Comparison of ENCODE assay signal across 24 cellular contexts in genomic region chr18:45111507-45111858, GRCh38.
"Had no signal": no experiment of that assay in that cellular context is flagged by ENCODE, and none has a peak within 500 bp of the region (broad histone marks: within the 10 kb centered on the region; RNA-seq: fewer than 3 reads in every experiment).

No MANE protein-coding gene starts in this region.

- H3K4me3 Mint-ChIP-seq: activated naive CD8-positive, alpha-beta T cell; brain; natural killer cell treated with Interleukin-12 subunit alpha and Interleukin-12 subunit beta and Interleukin-15 and Interleukin-18, amount 100 ng/mL, for 72 hours; stimulated activated memory B cell treated with anti-CD40 and anti-IgM and Interleukin-4, amounts not matched to agents 10 μg/mL and 1 μg/mL and 100 μg/mL, for 72 hours; stimulated activated naive CD8-positive, alpha-beta T cell treated with anti-CD3 and anti-CD28 coated beads, Interleukin-15, amount 100 ng/mL, for 72 hours; T-helper 17 cell had no signal

- H3K36me3 ChIP-seq: adrenal gland, right lobe of liver, tibial artery, WERI-Rb-1 had no signal

- H3K36me3 Mint-ChIP-seq: activated naive CD8-positive, alpha-beta T cell; brain; natural killer cell treated with Interleukin-12 subunit alpha and Interleukin-12 subunit beta and Interleukin-15 and Interleukin-18, amount 100 ng/mL, for 72 hours; stimulated activated memory B cell treated with anti-CD40 and anti-IgM and Interleukin-4, amounts not matched to agents 10 μg/mL and 1 μg/mL and 100 μg/mL, for 72 hours had no signal

- DNase-seq: activated CD4-positive, alpha-beta T cell treated with anti-CD3 and anti-CD28 coated beads for 48 hours; activated CD4-positive, alpha-beta T cell treated with anti-CD3 and anti-CD28 coated beads, Interleukin-2, amount 50 U/mL, for 48 hours; activated CD8-positive, alpha-beta memory T cell treated with anti-CD3 and anti-CD28 coated beads for 24 hours; activated effector memory CD4-positive, alpha-beta T cell treated with Interleukin-2 at 50 U/mL for 16 hours; activated naive CD4-positive, alpha-beta T cell treated with Interleukin-2 at 50 U/mL for 16 hours; adrenal gland; aorta; caudate nucleus; mammary epithelial cell; right lobe of liver; small intestine; stimulated activated CD4-positive, alpha-beta T cell treated with anti-CD3 and anti-CD28 coated beads, Interleukin-1b, Interleukin-23, amount 100 ng/mL, for 48 hours; stimulated activated CD4-positive, alpha-beta T cell treated with anti-CD3 and anti-CD28 coated beads, Interleukin-4, amount 100 ng/mL, for 4 hours; stimulated activated CD8-positive, alpha-beta memory T cell treated with anti-CD3 and anti-CD28 coated beads, Interleukin-4, amount 100 ng/mL, for 48 hours; stimulated activated naive CD8-positive, alpha-beta T cell treated with anti-CD3 and anti-CD28 coated beads, Interleukin-15, amount 100 ng/mL, for 72 hours; T-helper 17 cell; T1000; WERI-Rb-1 had no signal

- H3K27me3 ChIP-seq: adrenal gland, right lobe of liver, tibial artery had no signal

- H3K9me3 ChIP-seq: adrenal gland, right lobe of liver, tibial artery had no signal

- H3K4me1 ChIP-seq: adrenal gland, right lobe of liver had no signal

- H3K27ac Mint-ChIP-seq: activated naive CD8-positive, alpha-beta T cell; natural killer cell treated with Interleukin-12 subunit alpha and Interleukin-12 subunit beta and Interleukin-15 and Interleukin-18, amount 100 ng/mL, for 72 hours; stimulated activated memory B cell treated with anti-CD40 and anti-IgM and Interleukin-4, amounts not matched to agents 10 μg/mL and 1 μg/mL and 100 μg/mL, for 72 hours; stimulated activated naive CD8-positive, alpha-beta T cell treated with anti-CD3 and anti-CD28 coated beads, Interleukin-15, amount 100 ng/mL, for 72 hours; T-helper 17 cell had no signal

- H3K4me1 Mint-ChIP-seq: stimulated activated naive CD8-positive, alpha-beta T cell treated with anti-CD3 and anti-CD28 coated beads, Interleukin-15, amount 100 ng/mL, for 72 hours had no signal

- H3K9me3 Mint-ChIP-seq: natural killer cell treated with Interleukin-12 subunit alpha and Interleukin-12 subunit beta and Interleukin-15 and Interleukin-18, amount 100 ng/mL, for 72 hours; stimulated activated naive CD8-positive, alpha-beta T cell treated with anti-CD3 and anti-CD28 coated beads, Interleukin-15, amount 100 ng/mL, for 72 hours had no signal

- H3K4me3 ChIP-seq: adrenal gland, right lobe of liver, tibial artery had no signal

- H3K27me3 Mint-ChIP-seq: activated naive CD8-positive, alpha-beta T cell; brain; stimulated activated memory B cell treated with anti-CD40 and anti-IgM and Interleukin-4, amounts not matched to agents 10 μg/mL and 1 μg/mL and 100 μg/mL, for 72 hours; stimulated activated naive CD8-positive, alpha-beta T cell treated with anti-CD3 and anti-CD28 coated beads, Interleukin-15, amount 100 ng/mL, for 72 hours had no signal

- ATAC-seq: activated CD4-positive, CD25-positive, alpha-beta regulatory T cell treated with anti-CD3 and anti-CD28 coated beads, Interleukin-2, amount 50 U/mL, for 24 hours; natural killer cell treated with Interleukin-12 subunit alpha and Interleukin-12 subunit beta and Interleukin-15 and Interleukin-18, amount 100 ng/mL, for 72 hours; right lobe of liver; stimulated activated memory B cell treated with anti-CD40 and anti-IgM and Interleukin-4, amounts not matched to agents 10 μg/mL and 1 μg/mL and 100 μg/mL, for 72 hours; stimulated activated naive CD8-positive, alpha-beta T cell treated with anti-CD3 and anti-CD28 coated beads, Interleukin-15, amount 100 ng/mL, for 72 hours; T-helper 17 cell had no signal

- H3K27ac ChIP-seq: adrenal gland, right lobe of liver, WERI-Rb-1 had no signal
